Comparison of ENCODE assay signal across 1 cellular context in the genomic region with DNA sequence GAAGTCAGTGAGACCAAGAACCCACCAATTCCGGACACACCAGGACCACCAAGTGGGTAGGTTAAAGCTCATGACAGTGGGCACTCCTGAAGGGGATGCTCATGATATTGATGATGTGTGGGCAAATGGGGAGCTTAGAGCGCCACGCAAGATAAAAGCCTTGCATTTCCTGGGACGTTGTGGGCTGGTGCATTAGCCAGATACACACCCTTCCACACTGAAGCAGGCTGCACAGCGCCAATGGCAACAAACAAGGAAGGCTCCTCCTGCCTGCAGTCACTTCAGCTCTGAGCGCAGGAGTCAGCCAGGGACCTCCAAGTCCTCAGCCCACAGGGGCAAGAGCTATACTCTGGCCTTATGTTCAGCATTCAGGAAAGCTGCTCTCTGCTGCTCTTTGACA.
TF ChIP-seq lines count a peak whose summit lies in the region.

No MANE protein-coding gene starts in this region.

TF ChIP-seq in HCT116, 20 proteins besides CTCF, POLR2A, EP300 and RAD21:
- TF ChIP-seq, protein P1, sequence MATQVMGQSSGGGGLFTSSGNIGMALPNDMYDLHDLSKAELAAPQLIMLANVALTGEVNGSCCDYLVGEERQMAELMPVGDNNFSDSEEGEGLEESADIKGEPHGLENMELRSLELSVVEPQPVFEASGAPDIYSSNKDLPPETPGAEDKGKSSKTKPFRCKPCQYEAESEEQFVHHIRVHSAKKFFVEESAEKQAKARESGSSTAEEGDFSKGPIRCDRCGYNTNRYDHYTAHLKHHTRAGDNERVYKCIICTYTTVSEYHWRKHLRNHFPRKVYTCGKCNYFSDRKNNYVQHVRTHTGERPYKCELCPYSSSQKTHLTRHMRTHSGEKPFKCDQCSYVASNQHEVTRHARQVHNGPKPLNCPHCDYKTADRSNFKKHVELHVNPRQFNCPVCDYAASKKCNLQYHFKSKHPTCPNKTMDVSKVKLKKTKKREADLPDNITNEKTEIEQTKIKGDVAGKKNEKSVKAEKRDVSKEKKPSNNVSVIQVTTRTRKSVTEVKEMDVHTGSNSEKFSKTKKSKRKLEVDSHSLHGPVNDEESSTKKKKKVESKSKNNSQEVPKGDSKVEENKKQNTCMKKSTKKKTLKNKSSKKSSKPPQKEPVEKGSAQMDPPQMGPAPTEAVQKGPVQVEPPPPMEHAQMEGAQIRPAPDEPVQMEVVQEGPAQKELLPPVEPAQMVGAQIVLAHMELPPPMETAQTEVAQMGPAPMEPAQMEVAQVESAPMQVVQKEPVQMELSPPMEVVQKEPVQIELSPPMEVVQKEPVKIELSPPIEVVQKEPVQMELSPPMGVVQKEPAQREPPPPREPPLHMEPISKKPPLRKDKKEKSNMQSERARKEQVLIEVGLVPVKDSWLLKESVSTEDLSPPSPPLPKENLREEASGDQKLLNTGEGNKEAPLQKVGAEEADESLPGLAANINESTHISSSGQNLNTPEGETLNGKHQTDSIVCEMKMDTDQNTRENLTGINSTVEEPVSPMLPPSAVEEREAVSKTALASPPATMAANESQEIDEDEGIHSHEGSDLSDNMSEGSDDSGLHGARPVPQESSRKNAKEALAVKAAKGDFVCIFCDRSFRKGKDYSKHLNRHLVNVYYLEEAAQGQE (IDR thresholded peaks at IDR 0.05; ENCODE audit: low read depth), result no peak
- no peak for TF ChIP-seq SIN3A (IDR thresholded peaks at IDR 0.05; ENCODE audit: low read depth)
- TF ChIP-seq, protein P2, sequence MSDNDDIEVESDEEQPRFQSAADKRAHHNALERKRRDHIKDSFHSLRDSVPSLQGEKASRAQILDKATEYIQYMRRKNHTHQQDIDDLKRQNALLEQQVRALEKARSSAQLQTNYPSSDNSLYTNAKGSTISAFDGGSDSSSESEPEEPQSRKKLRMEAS (IDR thresholded peaks at IDR 0.05), result no peak
- TF ChIP-seq FOSL1 (IDR thresholded peaks at IDR 0.05; ENCODE audit: low read depth), result no peak
- TF ChIP-seq ZBTB33 (IDR thresholded peaks at IDR 0.05; ENCODE audit: extremely low read depth, insufficient replicate concordance, low read length), result no peak
- no peak for TF ChIP-seq EZH2 (IDR thresholded peaks at IDR 0.05)
- TF ChIP-seq ZFX (IDR thresholded peaks at IDR 0.05), result no peak
- TF ChIP-seq SRF (IDR thresholded peaks at IDR 0.05; ENCODE audit: low read depth), result no peak
- TF ChIP-seq EGR1 (IDR thresholded peaks at IDR 0.05; ENCODE audit: low read depth), result no peak
- no peak for TF ChIP-seq EZH2phosphoT487 (IDR thresholded peaks at IDR 0.05; ENCODE audit: borderline replicate concordance)
